Comparison of ENCODE assay signal across 23 cellular contexts in the genomic region with DNA sequence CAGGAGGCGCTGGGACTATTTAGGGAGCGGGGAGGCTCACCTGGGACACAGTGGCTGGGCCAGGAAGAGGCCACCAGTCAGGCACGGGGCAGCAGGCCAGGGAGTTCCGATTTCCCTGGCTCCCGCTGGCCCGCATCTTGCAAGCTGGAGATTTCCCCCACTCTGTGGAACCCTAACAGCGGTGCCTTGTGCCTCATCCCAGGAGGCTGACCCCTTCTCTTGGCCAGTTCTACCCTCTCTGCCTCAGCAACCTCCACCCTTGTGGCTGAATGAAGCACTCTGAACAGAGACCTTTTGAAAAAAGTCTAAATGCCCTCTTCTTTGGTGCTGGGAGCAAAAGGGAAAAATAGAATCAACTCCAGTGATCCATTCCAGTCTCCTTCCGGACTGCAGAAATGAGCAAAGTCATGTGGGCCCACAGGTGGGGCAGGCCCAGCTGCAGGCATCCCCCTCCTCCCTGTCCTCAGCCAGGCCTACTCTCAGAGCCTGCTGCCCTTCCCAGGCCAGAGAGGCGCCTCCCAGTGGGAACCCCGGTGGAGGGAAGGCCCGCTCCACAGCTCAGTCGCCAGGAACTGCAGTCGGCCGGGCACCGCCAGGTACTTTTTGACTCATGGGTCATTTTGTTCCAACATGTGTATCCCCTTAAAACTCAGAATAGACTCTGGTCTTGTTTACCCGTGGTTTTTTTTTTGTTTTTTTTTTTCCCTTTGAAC.
DNase-seq lines count a peak whose midpoint lies in the region; ATAC-seq and TF ChIP-seq lines count a peak whose summit lies in the region.
"Had no signal": no experiment of that assay in that cellular context is flagged by ENCODE, and none has a peak within 500 bp of the region (broad histone marks: within the 10 kb centered on the region; RNA-seq: fewer than 3 reads in every experiment).

No MANE protein-coding gene starts in this region.

- intact Hi-C loops in lower lobe of right lung (cut with DNase I): no loop called here

- H3K4me3 ChIP-seq in BLaER1 (no peak overlapping the region), RWPE2 (ENCODE audit: severe bottlenecking) (no peak overlapping the region), mesenchymal stem cell (ENCODE audit: insufficient read depth in 1 of 2, low read depth in 1 of 2, low read length in 2 of 2) (no peak overlapping the region), lower lobe of right lung (no peak overlapping the region)
- H3K4me3 ChIP-seq: GM23248 had no signal

- no peak overlapping the region for H3K18ac ChIP-seq in mesenchymal stem cell (ENCODE audit: low read depth in 1 of 2, low read length in 2 of 2)

- H2BK12ac ChIP-seq in mesenchymal stem cell (ENCODE audit: low read length in 2 of 2): no peak overlapping the region

- H3K9me3 ChIP-seq in BLaER1 (no peaks in the 10 kb centered on the region), RWPE2 (ENCODE audit: severe bottlenecking) (no peaks in the 10 kb centered on the region), mesenchymal stem cell (ENCODE audit: control insufficient read depth, low read length) (no peaks in the 10 kb centered on the region), lower lobe of right lung (no peaks in the 10 kb centered on the region)

- H3K27me3 Mint-ChIP-seq in glutamatergic neuron (ENCODE audit: unreplicated experiment): peaks cover 2% of the 10 kb centered on the region
- H3K27me3 Mint-ChIP-seq: B cell; CD4-positive, CD25-positive, alpha-beta regulatory T cell had no signal

- H3K79me1 ChIP-seq in mesenchymal stem cell (replicated peaks; ENCODE audit: low read length, poor library complexity, severe bottlenecking): no peaks in the 10 kb centered on the region

- H2AK5ac ChIP-seq in mesenchymal stem cell (ENCODE audit: low read length, severe bottlenecking): no peak overlapping the region

- H4K91ac ChIP-seq in mesenchymal stem cell (ENCODE audit: low read length): no peak overlapping the region

- no peaks in the 10 kb centered on the region for H3K4me1 Mint-ChIP-seq in stimulated activated effector memory CD8-positive, alpha-beta T cell treated with anti-CD3 and anti-CD28 coated beads, Interleukin-12 subunit alpha, Interleukin-12 subunit beta, amount 100 ng/mL, for 72 hours
- no peaks in the 10 kb centered on the region for H3K4me1 Mint-ChIP-seq in glutamatergic neuron (ENCODE audit: low read depth, unreplicated experiment)
- H3K4me1 Mint-ChIP-seq: B cell; CD4-positive, CD25-positive, alpha-beta regulatory T cell had no signal

- H3K27ac ChIP-seq in BLaER1: peak overlapping the region; percentile 45
- no peak overlapping the region for H3K27ac ChIP-seq in RWPE2 (ENCODE audit: poor library complexity, severe bottlenecking)
- no peak overlapping the region for H3K27ac ChIP-seq in mesenchymal stem cell (ENCODE audit: low read length, poor library complexity, severe bottlenecking)
- no peak overlapping the region for H3K27ac ChIP-seq in lower lobe of right lung
- H3K27ac ChIP-seq: GM23248, HL-60 had no signal

- H2BK5ac ChIP-seq in mesenchymal stem cell (ENCODE audit: low read depth, low read length, poor library complexity, severe bottlenecking): no peak overlapping the region

- H3K36me3 Mint-ChIP-seq in stimulated activated effector memory CD8-positive, alpha-beta T cell treated with anti-CD3 and anti-CD28 coated beads, Interleukin-12 subunit alpha, Interleukin-12 subunit beta, amount 100 ng/mL, for 72 hours: peaks cover 6% of the 10 kb centered on the region
- no peaks in the 10 kb centered on the region for H3K36me3 Mint-ChIP-seq in glutamatergic neuron (ENCODE audit: unreplicated experiment)
- H3K36me3 Mint-ChIP-seq: CD4-positive, CD25-positive, alpha-beta regulatory T cell had no signal

- H3K9me3 Mint-ChIP-seq in stimulated activated effector memory CD8-positive, alpha-beta T cell treated with anti-CD3 and anti-CD28 coated beads, Interleukin-12 subunit alpha, Interleukin-12 subunit beta, amount 100 ng/mL, for 72 hours: peaks cover 10% of the 10 kb centered on the region
- peaks cover 13% of the 10 kb centered on the region for H3K9me3 Mint-ChIP-seq in glutamatergic neuron (ENCODE audit: unreplicated experiment)

- H3K9ac ChIP-seq in BLaER1 (no peak overlapping the region), mesenchymal stem cell (ENCODE audit: low read length) (no peak overlapping the region)
- H3K9ac ChIP-seq: GM23248 had no signal

- H3K4me2 ChIP-seq in BLaER1 (peak overlapping the region; percentile 72), mesenchymal stem cell (ENCODE audit: low read length, poor library complexity, severe bottlenecking) (no peak overlapping the region)

- H3K27me3 ChIP-seq in BLaER1: no peaks in the 10 kb centered on the region
- H3K27me3 ChIP-seq in RWPE2 (ENCODE audit: insufficient read depth, poor library complexity, severe bottlenecking): no peaks in the 10 kb centered on the region
- H3K27me3 ChIP-seq in mesenchymal stem cell (ENCODE audit: control insufficient read depth in 1 of 2, insufficient read depth in 1 of 2, low read length in 2 of 2): no peaks in the 10 kb centered on the region
- no peaks in the 10 kb centered on the region for H3K27me3 ChIP-seq in lower lobe of right lung (ENCODE audit: low read depth)

- peak; percentile 21 for DNase-seq in RWPE2 (ENCODE audit: low spot score)
- no peak for DNase-seq in mesenchymal stem cell
- no peak for DNase-seq in stimulated activated effector memory CD8-positive, alpha-beta T cell treated with anti-CD3 and anti-CD28 coated beads, Interleukin-12 subunit alpha, Interleukin-12 subunit beta, amount 100 ng/mL, for 72 hours (ENCODE audit: low spot score in 2 of 2)
- no peak for DNase-seq in glutamatergic neuron
- DNase-seq in activated CD4-positive, alpha-beta T cell treated with anti-CD3 and anti-CD28 coated beads for 1 hour: no peak
- no peak for DNase-seq in lower lobe of right lung
- no peak for DNase-seq in NCI-H146 treated with DMSO at 0.1 percent for 48 hours (lab: John Stamatoyannopoulos, UW; ENCODE audit: unreplicated experiment)
- DNase-seq: CD4-positive, CD25-positive, alpha-beta regulatory T cell; COR-L47; DMS 273 treated with DMSO at 0.1 percent for 48 hours; DMS79 treated with DMSO at 0.1 percent for 48 hours; GM23248; HCEC 1CT; KG1; NCI-H1092 treated with DMSO at 0.1 percent for 48 hours; NCI-H1436 treated with DMSO at 0.1 percent for 48 hours; NCI-H2081; NCI-H2171 treated with DMSO at 0.1 percent for 48 hours; NCI-H524 treated with DMSO at 0.1 percent for 48 hours; Right ventricle myocardium superior had no signal

- no peak for TF ChIP-seq CTCF in RWPE2 (IDR thresholded peaks at IDR 0.05; ENCODE audit: poor library complexity, severe bottlenecking)
- TF ChIP-seq CTCF in glutamatergic neuron (IDR thresholded peaks at IDR 0.05; ENCODE audit: partially characterized antibody, unreplicated experiment): no peak
- TF ChIP-seq CTCF in lower lobe of right lung (IDR thresholded peaks at IDR 0.05): no peak

- no peak overlapping the region for H3K4me3 Mint-ChIP-seq in stimulated activated effector memory CD8-positive, alpha-beta T cell treated with anti-CD3 and anti-CD28 coated beads, Interleukin-12 subunit alpha, Interleukin-12 subunit beta, amount 100 ng/mL, for 72 hours
- no peak overlapping the region for H3K4me3 Mint-ChIP-seq in glutamatergic neuron (ENCODE audit: unreplicated experiment)
- H3K4me3 Mint-ChIP-seq: B cell; CD4-positive, CD25-positive, alpha-beta regulatory T cell had no signal

- H3K36me3 ChIP-seq in BLaER1: no peaks in the 10 kb centered on the region
- H3K36me3 ChIP-seq in RWPE2 (ENCODE audit: low read depth): no peaks in the 10 kb centered on the region
- H3K36me3 ChIP-seq in mesenchymal stem cell (ENCODE audit: control insufficient read depth in 1 of 2, insufficient read depth in 2 of 2, low read depth in 1 of 2, low read length in 2 of 2): no peaks in the 10 kb centered on the region
- no peaks in the 10 kb centered on the region for H3K36me3 ChIP-seq in lower lobe of right lung

- H2BK15ac ChIP-seq in mesenchymal stem cell (ENCODE audit: low read depth, poor library complexity, severe bottlenecking): no peak overlapping the region

- no peak overlapping the region for H3K14ac ChIP-seq in mesenchymal stem cell (ENCODE audit: low read length in 2 of 2)

- H2BK120ac ChIP-seq in mesenchymal stem cell (ENCODE audit: low read depth, low read length): no peak overlapping the region

- H4K20me1 ChIP-seq in BLaER1: no peaks in the 10 kb centered on the region

- WGBS in mesenchymal stem cell: 76% methylated on average over 16 of the region's 16 CpGs

- no peak for ATAC-seq in RWPE2 (ENCODE audit: low read depth)
- peak; percentile 14 for ATAC-seq in stimulated activated effector memory CD8-positive, alpha-beta T cell treated with anti-CD3 and anti-CD28 coated beads, Interleukin-12 subunit alpha, Interleukin-12 subunit beta, amount 100 ng/mL, for 72 hours
- ATAC-seq in lower lobe of right lung: no peak

- peak overlapping the region; percentile 27 for H2AFZ ChIP-seq in mesenchymal stem cell (ENCODE audit: low read depth, low read length)
- H2AFZ ChIP-seq: GM23248 had no signal

- H3K4me1 ChIP-seq in BLaER1 (peaks cover 45% of the 10 kb centered on the region), RWPE2 (ENCODE audit: insufficient read depth, poor library complexity, severe bottlenecking) (no peaks in the 10 kb centered on the region), mesenchymal stem cell (ENCODE audit: control insufficient read depth, insufficient read depth, low read depth, low read length) (no peaks in the 10 kb centered on the region), lower lobe of right lung (no peaks in the 10 kb centered on the region)

- H4K8ac ChIP-seq in mesenchymal stem cell (ENCODE audit: low read length): no peak overlapping the region

- H3K23ac ChIP-seq in mesenchymal stem cell (ENCODE audit: low read length in 2 of 2): no peak overlapping the region

- H3K4ac ChIP-seq in mesenchymal stem cell (ENCODE audit: low read depth in 1 of 2, low read length in 2 of 2): no peak overlapping the region

- no peak overlapping the region for H3K27ac Mint-ChIP-seq in stimulated activated effector memory CD8-positive, alpha-beta T cell treated with anti-CD3 and anti-CD28 coated beads, Interleukin-12 subunit alpha, Interleukin-12 subunit beta, amount 100 ng/mL, for 72 hours
- H3K27ac Mint-ChIP-seq in glutamatergic neuron (ENCODE audit: unreplicated experiment): no peak overlapping the region
- H3K27ac Mint-ChIP-seq: B cell; CD4-positive, CD25-positive, alpha-beta regulatory T cell had no signal
